In genomic region chrX:19555236-19555635, GRCh38 we compare ENCODE assay signal across 23 cellular contexts. TPM values are rescaled to one million over a fixed set of nuclear protein-coding genes. Genes with fewer than 3 reads are reported as not detected.
DNase-seq lines count a peak whose midpoint lies in the region; FAIRE-seq and TF ChIP-seq lines count a peak whose summit lies in the region.
"Had no signal": no experiment of that assay in that cellular context is flagged by ENCODE, and none has a peak within 500 bp of the region (broad histone marks: within the 10 kb centered on the region; RNA-seq: fewer than 3 reads in every experiment).

No MANE protein-coding gene starts in this region.

- H3K27ac ChIP-seq in astrocyte (ENCODE audit: low read depth, low read length) (peak overlapping the region; percentile 71), brain microvascular endothelial cell (no peak overlapping the region)
- H3K27ac ChIP-seq: breast epithelium, dorsolateral prefrontal cortex, gastrocnemius medialis had no signal

- no peaks in the 10 kb centered on the region for H3K9me3 ChIP-seq in astrocyte (ENCODE audit: insufficient read depth, low read depth, low read length)
- H3K9me3 ChIP-seq: breast epithelium, gastrocnemius medialis had no signal

- no peaks in the 10 kb centered on the region for H3K9me3 Mint-ChIP-seq in activated naive CD4-positive, alpha-beta T cell treated with anti-CD3 and anti-CD28 coated beads for 36 hours
- H3K9me3 Mint-ChIP-seq in IgD-negative memory B cell (no peaks in the 10 kb centered on the region), astrocyte (ENCODE audit: unreplicated experiment) (no peaks in the 10 kb centered on the region)
- no peaks in the 10 kb centered on the region for H3K9me3 Mint-ChIP-seq in stimulated activated naive CD8-positive, alpha-beta T cell treated with anti-CD3 and anti-CD28 coated beads, Interleukin-15, Interleukin-2, amounts not matched to agents 100 ng/mL and 50 ng/mL, for 24 hours
- H3K9me3 Mint-ChIP-seq: neural crest cell, type B pancreatic cell, WTC11 had no signal

- peaks cover 54% of the 10 kb centered on the region for H3K4me1 Mint-ChIP-seq in activated naive CD4-positive, alpha-beta T cell treated with anti-CD3 and anti-CD28 coated beads for 36 hours (ENCODE audit: low read depth)
- H3K4me1 Mint-ChIP-seq in IgD-negative memory B cell = peaks cover 3 to 9% (median 5%) of the 10 kb centered on the region in 3 donors
- peaks cover 6% of the 10 kb centered on the region for H3K4me1 Mint-ChIP-seq in astrocyte (ENCODE audit: low read depth, unreplicated experiment)
- H3K4me1 Mint-ChIP-seq in stimulated activated naive CD8-positive, alpha-beta T cell treated with anti-CD3 and anti-CD28 coated beads, Interleukin-15, Interleukin-2, amounts not matched to agents 100 ng/mL and 50 ng/mL, for 24 hours (ENCODE audit: low read depth) = peaks cover 46% of the 10 kb centered on the region
- H3K4me1 Mint-ChIP-seq: neural crest cell, WTC11 had no signal

- no peaks in the 10 kb centered on the region for H3K79me2 ChIP-seq in astrocyte (ENCODE audit: insufficient read depth, low read length)

- H4K20me1 ChIP-seq in astrocyte (ENCODE audit: insufficient read depth, low read length) = no peaks in the 10 kb centered on the region

- in situ Hi-C loops in brain microvascular endothelial cell (cut with HindIII; ENCODE audit: low pct_ligation_motif_present, low sequenced_read_pairs) (no loop called here), GM13976 (cut with MboI; ENCODE audit: low sequenced_read_pairs, unreplicated experiment) (no loop called here)

- H2AFZ ChIP-seq in astrocyte (ENCODE audit: low read depth, low read length) = no peak overlapping the region

- peaks cover 4% of the 10 kb centered on the region for H3K4me1 ChIP-seq in astrocyte (ENCODE audit: insufficient read depth, low read length)
- H3K4me1 ChIP-seq: breast epithelium, gastrocnemius medialis had no signal

- H3K36me3 ChIP-seq in astrocyte (ENCODE audit: insufficient read depth, low read length) (no peaks in the 10 kb centered on the region), brain microvascular endothelial cell (replicated peaks) (no peaks in the 10 kb centered on the region)
- H3K36me3 ChIP-seq: breast epithelium, gastrocnemius medialis had no signal

- H3K4me2 ChIP-seq in astrocyte (ENCODE audit: low read length) = peak overlapping the region; percentile 59

- no peak for DNase-seq in activated naive CD4-positive, alpha-beta T cell treated with anti-CD3 and anti-CD28 coated beads for 36 hours
- no peak for DNase-seq in activated naive CD4-positive, alpha-beta T cell treated with Interleukin-2 at 50 U/mL for 16 hours
- no peak for DNase-seq in astrocyte (ENCODE audit: low read depth)
- DNase-seq in brain microvascular endothelial cell = no peak
- DNase-seq in GM13976 (ENCODE audit: low spot score) = no peak
- no peak for DNase-seq in cortex of kidney (lab: John Stamatoyannopoulos, UW)
- DNase-seq: DND-41, dorsolateral prefrontal cortex, gastrocnemius medialis, H7, KG1, kidney glomerular epithelial cell, NCI-H1105, NCI-H2171, NCI-H69, OCI-M1, SHP77 treated with DMSO at 0.1 percent for 48 hours had no signal

- H3K4me3 Mint-ChIP-seq in activated naive CD4-positive, alpha-beta T cell treated with anti-CD3 and anti-CD28 coated beads for 36 hours = no peak overlapping the region
- H3K4me3 Mint-ChIP-seq in IgD-negative memory B cell = no peak overlapping the region
- H3K4me3 Mint-ChIP-seq in astrocyte (ENCODE audit: unreplicated experiment) = no peak overlapping the region
- H3K4me3 Mint-ChIP-seq in stimulated activated naive CD8-positive, alpha-beta T cell treated with anti-CD3 and anti-CD28 coated beads, Interleukin-15, Interleukin-2, amounts not matched to agents 100 ng/mL and 50 ng/mL, for 24 hours = peak overlapping the region; percentile 37
- H3K4me3 Mint-ChIP-seq: neural crest cell, type B pancreatic cell, WTC11 had no signal

- H3K9ac ChIP-seq in astrocyte (ENCODE audit: low read length) = peak overlapping the region; percentile 33

- FAIRE-seq in astrocyte (lab: Jason Lieb, UNC) = peak; percentile 20

- CTCF ChIA-PET in activated naive CD4-positive, alpha-beta T cell treated with anti-CD3 and anti-CD28 coated beads for 36 hours (lab: Charles Lee) = interaction anchor here (1.1 kb wide), 1 partner anchor 12 kb away, joined by 3 read pairs; no protein-coding TSS in a partner anchor

- intact Hi-C loops in activated naive CD4-positive, alpha-beta T cell treated with anti-CD3 and anti-CD28 coated beads for 36 hours (cut with micrococcal nuclease) = loop anchor here (1.0 to 2.0 kb wide), 4 partner anchors 11 to 128 kb away; no protein-coding TSS in a partner anchor

- no peaks in the 10 kb centered on the region for H3K27me3 Mint-ChIP-seq in activated naive CD4-positive, alpha-beta T cell treated with anti-CD3 and anti-CD28 coated beads for 36 hours (ENCODE audit: low read depth)
- H3K27me3 Mint-ChIP-seq in IgD-negative memory B cell = no peaks in the 10 kb centered on the region
- H3K27me3 Mint-ChIP-seq in astrocyte (ENCODE audit: low read depth, unreplicated experiment) = no peaks in the 10 kb centered on the region
- no peaks in the 10 kb centered on the region for H3K27me3 Mint-ChIP-seq in stimulated activated naive CD8-positive, alpha-beta T cell treated with anti-CD3 and anti-CD28 coated beads, Interleukin-15, Interleukin-2, amounts not matched to agents 100 ng/mL and 50 ng/mL, for 24 hours
- H3K27me3 Mint-ChIP-seq: type B pancreatic cell had no signal

- TF ChIP-seq CTCF in astrocyte (IDR thresholded peaks at IDR 0.05; ENCODE audit: insufficient read depth, low read depth, low read length) (no peak), brain microvascular endothelial cell (IDR thresholded peaks at IDR 0.05; ENCODE audit: low read depth, low read length, missing control alignments) (no peak), GM13976 (IDR thresholded peaks at IDR 0.05; ENCODE audit: borderline replicate concordance, control extremely low read depth, extremely low read depth, insufficient read depth, missing control alignments) (no peak)

- H3K27ac Mint-ChIP-seq in activated naive CD4-positive, alpha-beta T cell treated with anti-CD3 and anti-CD28 coated beads for 36 hours = peak overlapping the region; percentile 81
- H3K27ac Mint-ChIP-seq in IgD-negative memory B cell = peak overlapping the region in 2 of 3 donors; percentile 81 to 86
- H3K27ac Mint-ChIP-seq in astrocyte (ENCODE audit: unreplicated experiment) = no peak overlapping the region
- H3K27ac Mint-ChIP-seq in stimulated activated naive CD8-positive, alpha-beta T cell treated with anti-CD3 and anti-CD28 coated beads, Interleukin-15, Interleukin-2, amounts not matched to agents 100 ng/mL and 50 ng/mL, for 24 hours = peak overlapping the region; percentile 91
- H3K27ac Mint-ChIP-seq: type B pancreatic cell, WTC11 had no signal

- peaks cover 3% of the 10 kb centered on the region for H3K36me3 Mint-ChIP-seq in activated naive CD4-positive, alpha-beta T cell treated with anti-CD3 and anti-CD28 coated beads for 36 hours (ENCODE audit: low read depth)
- H3K36me3 Mint-ChIP-seq in IgD-negative memory B cell (peaks cover 4% of the 10 kb centered on the region), astrocyte (ENCODE audit: low read depth, unreplicated experiment) (no peaks in the 10 kb centered on the region)
- peaks cover 2% of the 10 kb centered on the region for H3K36me3 Mint-ChIP-seq in stimulated activated naive CD8-positive, alpha-beta T cell treated with anti-CD3 and anti-CD28 coated beads, Interleukin-15, Interleukin-2, amounts not matched to agents 100 ng/mL and 50 ng/mL, for 24 hours (ENCODE audit: low read depth)
- H3K36me3 Mint-ChIP-seq: type B pancreatic cell, WTC11 had no signal

- no peaks in the 10 kb centered on the region for H3K27me3 ChIP-seq in astrocyte (ENCODE audit: insufficient read depth, low read length)
- H3K27me3 ChIP-seq in brain microvascular endothelial cell (replicated peaks) = no peaks in the 10 kb centered on the region
- H3K27me3 ChIP-seq: gastrocnemius medialis had no signal

- no peak overlapping the region for H3K4me3 ChIP-seq in astrocyte (ENCODE audit: insufficient read depth, low read depth, low read length)
- no peak overlapping the region for H3K4me3 ChIP-seq in brain microvascular endothelial cell (ENCODE audit: low read depth, low read length)
- H3K4me3 ChIP-seq: breast epithelium, dorsolateral prefrontal cortex, gastrocnemius medialis had no signal

RNA-seq across cellular contexts. Expression of gene MAP3K15, which starts 39.9 kb away (rescaled TPM):
- 1 to 10 TPM; 1.2 to 1.3 TPM for total RNA-seq in activated naive CD4-positive, alpha-beta T cell treated with anti-CD3 and anti-CD28 coated beads for 36 hours
- polyA plus RNA-seq in IgD-negative memory B cell = not detected
- total RNA-seq in astrocyte = 1.2 and 2.1 TPM in 2 replicates
- total RNA-seq: breast epithelium, gastrocnemius medialis had no signal
